In genomic region chr9:105244274-105244995, GRCh38 we compare ENCODE assay signal across 1 cellular context.
TF ChIP-seq lines count a peak whose summit lies in the region.

Gene SLC44A1, plus strand, starts transcription at chr9:105244651. Its CDS starts 218 bp downstream, at chr9:105244869.

TF ChIP-seq in HepG2, 621 proteins besides CTCF, POLR2A, EP300 and RAD21 (continued from another document and continues in another):
- TF ChIP-seq KIAA2018 (CRISPR knock-in tag; IDR thresholded peaks at IDR 0.05; ENCODE audit: borderline replicate concordance) (no peak), THRA (CRISPR knock-in tag; IDR thresholded peaks at IDR 0.05; ENCODE audit: borderline replicate concordance) (peak; percentile 68), ZNF784 (CRISPR knock-in tag; IDR thresholded peaks at IDR 0.05; ENCODE audit: borderline replicate concordance) (peak; percentile 98), ZNF20 (CRISPR knock-in tag; IDR thresholded peaks at IDR 0.05) (no peak), ZNF552 (CRISPR knock-in tag; IDR thresholded peaks at IDR 0.05; ENCODE audit: borderline replicate concordance) (peak; percentile 96), IRF2 (CRISPR knock-in tag; IDR thresholded peaks at IDR 0.05) (peak; percentile 98), ZNF160 (CRISPR knock-in tag; IDR thresholded peaks at IDR 0.05) (peak; percentile 92), FOXA3 (CRISPR knock-in tag; IDR thresholded peaks at IDR 0.05) (peak; percentile 91), U2AF1 (optimal IDR thresholded peaks at IDR 0.05; ENCODE audit: low read depth, low read length) (no peak), MXD3 (CRISPR knock-in tag; IDR thresholded peaks at IDR 0.05) (peak; percentile 88), ZNF318 (CRISPR knock-in tag; IDR thresholded peaks at IDR 0.05) (peak; percentile 95; the same call in 1 of the 2 replicates), ZNF207 (IDR thresholded peaks at IDR 0.05; ENCODE audit: borderline replicate concordance) (no peak), ZNF484 (CRISPR knock-in tag; IDR thresholded peaks at IDR 0.05; ENCODE audit: borderline replicate concordance, low read depth) (no peak), SATB2 (CRISPR knock-in tag; IDR thresholded peaks at IDR 0.05) (no peak), ZFP37 (CRISPR knock-in tag; IDR thresholded peaks at IDR 0.05; ENCODE audit: borderline replicate concordance) (0 out of 2 replicates have a peak, but pooled peaks have one; percentile 67), ZNF275 (CRISPR knock-in tag; IDR thresholded peaks at IDR 0.05; ENCODE audit: borderline replicate concordance) (peak; percentile 91; the same call in 1 of the 2 replicates), GPN1 (CRISPR knock-in tag; IDR thresholded peaks at IDR 0.05; ENCODE audit: borderline replicate concordance) (no peak; the same call in 1 of the 2 replicates), ZNF33A (CRISPR knock-in tag; IDR thresholded peaks at IDR 0.05; ENCODE audit: borderline replicate concordance) (peak; percentile 98; the same call in 1 of the 2 replicates), ZFP36 (IDR thresholded peaks at IDR 0.05; ENCODE audit: borderline replicate concordance, low read depth, low read length, partially characterized antibody) (peak; percentile 4), NR2F1 (CRISPR knock-in tag; IDR thresholded peaks at IDR 0.05) (no peak), MAX (IDR thresholded peaks at IDR 0.05) (peak; percentile 97), ZBTB3 (CRISPR knock-in tag; IDR thresholded peaks at IDR 0.05; ENCODE audit: borderline replicate concordance, low read depth) (no peak; the same call in 1 of the 2 replicates), HINFP (CRISPR knock-in tag; IDR thresholded peaks at IDR 0.05; ENCODE audit: low read depth) (peak; percentile 95), TFDP2 (CRISPR knock-in tag; IDR thresholded peaks at IDR 0.05) (peak; percentile 89), PCBP1 (IDR thresholded peaks at IDR 0.05; ENCODE audit: borderline replicate concordance, low read depth, low read length) (peak; percentile 71; the same call in 1 of the 2 replicates), PPARG (CRISPR knock-in tag; conservative IDR thresholded peaks at IDR 0.05) (peak; percentile 83), LCORL (IDR thresholded peaks at IDR 0.05) (0 out of 2 replicates have a peak, but pooled peaks have one; percentile 39), LCORL (CRISPR knock-in tag; IDR thresholded peaks at IDR 0.05) (peak; percentile 88), ETV6 (CRISPR knock-in tag; conservative IDR thresholded peaks at IDR 0.05) (peak; percentile 94; the same call in 1 of the 2 replicates), CREM (IDR thresholded peaks at IDR 0.05) (0 out of 2 replicates have a peak, but pooled peaks have one; percentile 29), CREM (CRISPR knock-in tag; IDR thresholded peaks at IDR 0.05) (no peak), SNAI1 (CRISPR knock-in tag; IDR thresholded peaks at IDR 0.05; ENCODE audit: borderline replicate concordance) (peak; percentile 61; the same call in 1 of the 2 replicates), ZNF841 (CRISPR knock-in tag; IDR thresholded peaks at IDR 0.05; ENCODE audit: borderline replicate concordance) (no peak), ISL2 (CRISPR knock-in tag; IDR thresholded peaks at IDR 0.05) (peak; percentile 89)
